In genomic region chr7:35550831-35551230, GRCh38 we compare ENCODE assay signal across 31 cellular contexts.
"Had no signal": no experiment of that assay in that cellular context is flagged by ENCODE, and none has a peak within 500 bp of the region (broad histone marks: within the 10 kb centered on the region; RNA-seq: fewer than 3 reads in every experiment).

No MANE protein-coding gene starts in this region.

- H3K27ac ChIP-seq: adrenal gland, body of pancreas, esophagus muscularis mucosa, foreskin keratinocyte, gastrocnemius medialis, heart left ventricle had no signal

- H3K27me3 Mint-ChIP-seq: activated CD4-positive, alpha-beta memory T cell treated with anti-CD3 and anti-CD28 coated beads for 36 hours; activated naive CD4-positive, alpha-beta T cell treated with anti-CD3 and anti-CD28 coated beads, Interleukin-2, amount 50 U/mL, for 24 hours; activated naive CD8-positive, alpha-beta T cell treated with anti-CD3 and anti-CD28 coated beads for 36 hours; activated naive CD8-positive, alpha-beta T cell treated with anti-CD3 and anti-CD28 coated beads, Interleukin-2, amount 50 U/mL, for 24 hours had no signal

- H3K9me3 ChIP-seq: adrenal gland, body of pancreas, esophagus muscularis mucosa, gastrocnemius medialis, heart left ventricle had no signal

- H3K9me3 Mint-ChIP-seq: activated CD4-positive, alpha-beta memory T cell treated with anti-CD3 and anti-CD28 coated beads for 36 hours; activated CD4-positive, alpha-beta T cell treated with anti-CD3 and anti-CD28 coated beads, Interleukin-2, amount 10 ng/mL, durations not matched to agents 24 days and 14 days; activated naive CD4-positive, alpha-beta T cell treated with anti-CD3 and anti-CD28 coated beads for 36 hours; activated naive CD4-positive, alpha-beta T cell treated with anti-CD3 and anti-CD28 coated beads, Interleukin-2, amount 50 U/mL, for 24 hours; activated naive CD8-positive, alpha-beta T cell treated with anti-CD3 and anti-CD28 coated beads for 36 hours; activated naive CD8-positive, alpha-beta T cell treated with anti-CD3 and anti-CD28 coated beads, Interleukin-2, amount 50 U/mL, for 24 hours; activated T-helper 1 cell treated with anti-CD3 and anti-CD28 coated beads, Interleukin-12 subunit alpha, Interleukin-12 subunit beta, Interleukin-2, Interleukin-4 antibody, amounts not matched to agents 30 ng/mL and 10 ng/mL and 1 ng/mL, durations not matched to agents 14 hours and 24 hours and 36 hours; activated T-helper 2 cell treated with anti-CD3 and anti-CD28 coated beads, Interferon-gamma antibody, Interleukin-2, Interleukin-4, amounts not matched to agents 10 μg/mL and 5 μg/mL and 100 μg/mL, durations not matched to agents 14 hours and 24 hours and 36 hours; T-helper 2 cell treated with Interferon-gamma antibody and Interleukin-4, amounts not matched to agents 5 μg/mL and 100 μg/mL, for 36 hours had no signal

- H3K27ac Mint-ChIP-seq: activated CD4-positive, alpha-beta memory T cell treated with anti-CD3 and anti-CD28 coated beads for 36 hours; activated CD4-positive, alpha-beta T cell treated with anti-CD3 and anti-CD28 coated beads for 36 hours; activated CD4-positive, alpha-beta T cell treated with anti-CD3 and anti-CD28 coated beads, Interleukin-2, amount 10 ng/mL, durations not matched to agents 24 days and 14 days; activated CD8-positive, alpha-beta memory T cell treated with anti-CD3 and anti-CD28 coated beads, Interleukin-2, amount 10 ng/mL, durations not matched to agents 7 days and 5 days; activated CD8-positive, alpha-beta T cell treated with anti-CD3 and anti-CD28 coated beads, Interleukin-2, amount 10 ng/mL, durations not matched to agents 7 days and 5 days; activated naive CD4-positive, alpha-beta T cell treated with anti-CD3 and anti-CD28 coated beads for 36 hours; activated naive CD4-positive, alpha-beta T cell treated with anti-CD3 and anti-CD28 coated beads, Interleukin-2, amount 50 U/mL, for 24 hours; activated naive CD8-positive, alpha-beta T cell treated with anti-CD3 and anti-CD28 coated beads for 36 hours; activated naive CD8-positive, alpha-beta T cell treated with anti-CD3 and anti-CD28 coated beads, Interleukin-2, amount 50 U/mL, for 24 hours; activated T-helper 1 cell treated with anti-CD3 and anti-CD28 coated beads, Interleukin-12 subunit alpha, Interleukin-12 subunit beta, Interleukin-2, Interleukin-4 antibody, amounts not matched to agents 30 ng/mL and 10 ng/mL and 1 ng/mL, durations not matched to agents 14 hours and 24 hours and 36 hours; activated T-helper 2 cell treated with anti-CD3 and anti-CD28 coated beads, Interferon-gamma antibody, Interleukin-2, Interleukin-4, amounts not matched to agents 10 μg/mL and 5 μg/mL and 100 μg/mL, durations not matched to agents 14 hours and 24 hours and 36 hours; T-helper 17 cell; T-helper 2 cell treated with Interferon-gamma antibody and Interleukin-4, amounts not matched to agents 5 μg/mL and 100 μg/mL, for 36 hours had no signal

- DNase-seq: activated CD4-positive, alpha-beta memory T cell treated with anti-CD3 and anti-CD28 coated beads for 36 hours; activated CD4-positive, alpha-beta T cell treated with anti-CD3 and anti-CD28 coated beads for 36 hours; activated CD4-positive, alpha-beta T cell treated with anti-CD3 and anti-CD28 coated beads, Interleukin-2, amount 10 ng/mL, durations not matched to agents 24 days and 14 days; activated CD4-positive, CD25-positive, alpha-beta regulatory T cell; activated CD4-positive, CD25-positive, alpha-beta regulatory T cell treated with anti-CD3 and anti-CD28 coated beads, Interleukin-2, amount 50 U/mL, for 72 hours; activated CD8-positive, alpha-beta memory T cell treated with anti-CD3 and anti-CD28 coated beads, Interleukin-2, amount 10 ng/mL, durations not matched to agents 7 days and 5 days; activated CD8-positive, alpha-beta T cell treated with anti-CD3 and anti-CD28 coated beads, Interleukin-2, amount 10 ng/mL, durations not matched to agents 7 days and 5 days; activated effector memory CD4-positive, alpha-beta T cell treated with anti-CD3 and anti-CD28 coated beads, Interleukin-2, amount 50 U/mL, for 16 hours; activated naive CD4-positive, alpha-beta T cell treated with anti-CD3 and anti-CD28 coated beads for 36 hours; activated naive CD8-positive, alpha-beta T cell treated with anti-CD3 and anti-CD28 coated beads for 36 hours; activated naive CD8-positive, alpha-beta T cell treated with anti-CD3 and anti-CD28 coated beads, Interleukin-2, amount 50 U/mL, for 24 hours; activated T-cell treated with anti-CD3 and anti-CD28 coated beads, Interleukin-2, amount 50 U/mL, for 48 hours; amygdala; aorta; body of pancreas; caudate nucleus; effector memory CD4-positive, alpha-beta T cell; erythroblast; foreskin keratinocyte; gastrocnemius medialis; glutamatergic neuron; heart left ventricle; T-helper 1 cell; T-helper 17 cell; T1000 had no signal

- H3K36me3 ChIP-seq: adrenal gland, esophagus muscularis mucosa, gastrocnemius medialis, heart left ventricle had no signal

- H3K36me3 Mint-ChIP-seq: activated CD4-positive, alpha-beta memory T cell treated with anti-CD3 and anti-CD28 coated beads for 36 hours; activated CD8-positive, alpha-beta memory T cell treated with anti-CD3 and anti-CD28 coated beads, Interleukin-2, amount 10 ng/mL, durations not matched to agents 7 days and 5 days; activated naive CD4-positive, alpha-beta T cell treated with anti-CD3 and anti-CD28 coated beads, Interleukin-2, amount 50 U/mL, for 24 hours; activated naive CD8-positive, alpha-beta T cell treated with anti-CD3 and anti-CD28 coated beads for 36 hours had no signal

- H3K4me3 ChIP-seq: adrenal gland, body of pancreas, esophagus muscularis mucosa, gastrocnemius medialis, heart left ventricle had no signal

- H3K27me3 ChIP-seq: adrenal gland, body of pancreas, gastrocnemius medialis, heart left ventricle had no signal

- ATAC-seq: activated CD4-positive, alpha-beta T cell treated with anti-CD3 and anti-CD28 coated beads for 36 hours; activated CD8-positive, alpha-beta memory T cell treated with anti-CD3 and anti-CD28 coated beads, Interleukin-2, amount 10 ng/mL, durations not matched to agents 7 days and 5 days; activated CD8-positive, alpha-beta T cell treated with anti-CD3 and anti-CD28 coated beads, Interleukin-2, amount 10 ng/mL, durations not matched to agents 7 days and 5 days; activated naive CD8-positive, alpha-beta T cell treated with anti-CD3 and anti-CD28 coated beads, Interleukin-2, amount 50 U/mL, for 24 hours; body of pancreas; foreskin keratinocyte; gastrocnemius medialis; heart left ventricle; T-helper 17 cell had no signal

- H3K4me1 Mint-ChIP-seq: activated CD4-positive, alpha-beta T cell treated with anti-CD3 and anti-CD28 coated beads, Interleukin-2, amount 10 ng/mL, durations not matched to agents 24 days and 14 days; activated naive CD4-positive, alpha-beta T cell treated with anti-CD3 and anti-CD28 coated beads, Interleukin-2, amount 50 U/mL, for 24 hours; activated naive CD8-positive, alpha-beta T cell treated with anti-CD3 and anti-CD28 coated beads for 36 hours; activated naive CD8-positive, alpha-beta T cell treated with anti-CD3 and anti-CD28 coated beads, Interleukin-2, amount 50 U/mL, for 24 hours; T-helper 17 cell had no signal

- H3K4me3 Mint-ChIP-seq: activated CD4-positive, alpha-beta memory T cell treated with anti-CD3 and anti-CD28 coated beads for 36 hours; activated CD4-positive, alpha-beta T cell treated with anti-CD3 and anti-CD28 coated beads for 36 hours; activated CD4-positive, alpha-beta T cell treated with anti-CD3 and anti-CD28 coated beads, Interleukin-2, amount 10 ng/mL, durations not matched to agents 24 days and 14 days; activated CD8-positive, alpha-beta memory T cell treated with anti-CD3 and anti-CD28 coated beads, Interleukin-2, amount 10 ng/mL, durations not matched to agents 7 days and 5 days; activated CD8-positive, alpha-beta T cell treated with anti-CD3 and anti-CD28 coated beads, Interleukin-2, amount 10 ng/mL, durations not matched to agents 7 days and 5 days; activated naive CD4-positive, alpha-beta T cell treated with anti-CD3 and anti-CD28 coated beads for 36 hours; activated naive CD4-positive, alpha-beta T cell treated with anti-CD3 and anti-CD28 coated beads, Interleukin-2, amount 50 U/mL, for 24 hours; activated naive CD8-positive, alpha-beta T cell treated with anti-CD3 and anti-CD28 coated beads for 36 hours; activated naive CD8-positive, alpha-beta T cell treated with anti-CD3 and anti-CD28 coated beads, Interleukin-2, amount 50 U/mL, for 24 hours; activated T-helper 1 cell treated with anti-CD3 and anti-CD28 coated beads, Interleukin-12 subunit alpha, Interleukin-12 subunit beta, Interleukin-2, Interleukin-4 antibody, amounts not matched to agents 30 ng/mL and 10 ng/mL and 1 ng/mL, durations not matched to agents 14 hours and 24 hours and 36 hours; T-helper 17 cell; T-helper 2 cell treated with Interferon-gamma antibody and Interleukin-4, amounts not matched to agents 5 μg/mL and 100 μg/mL, for 36 hours had no signal

- H3K4me1 ChIP-seq: adrenal gland, body of pancreas, esophagus muscularis mucosa, foreskin keratinocyte, gastrocnemius medialis had no signal
